Comparison of ENCODE assay signal across 21 cellular contexts in the genomic region with DNA sequence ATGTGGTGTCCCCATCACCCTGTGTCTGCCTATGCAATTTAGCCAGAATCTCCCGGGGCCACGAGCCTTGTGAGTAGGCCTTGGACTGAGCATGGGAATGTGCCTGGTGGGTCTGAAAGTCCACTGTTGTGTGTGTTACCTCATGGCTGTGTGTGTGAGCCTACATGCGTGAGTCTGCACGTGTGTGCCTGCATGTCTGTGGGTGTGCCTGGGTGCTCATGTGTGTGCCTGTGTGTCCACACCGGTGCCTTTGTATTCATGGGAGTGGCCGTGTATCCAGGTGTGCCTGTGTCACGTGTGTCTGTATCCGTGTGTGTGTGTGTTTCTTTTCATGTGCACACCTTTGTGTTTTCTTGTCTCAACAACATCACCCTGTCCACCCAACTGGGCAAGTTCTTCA. TPM values are rescaled to one million over a fixed set of nuclear protein-coding genes. Genes with fewer than 3 reads are reported as not detected.
"Had no signal": no experiment of that assay in that cellular context is flagged by ENCODE, and none has a peak within 500 bp of the region (broad histone marks: within the 10 kb centered on the region; RNA-seq: fewer than 3 reads in every experiment).

No MANE protein-coding gene starts in this region.

- H3K4me3 Mint-ChIP-seq: activated naive CD4-positive, alpha-beta T cell treated with anti-CD3 and anti-CD28 coated beads for 36 hours; activated T-cell treated with anti-CD3 and anti-CD28 coated beads, Interleukin-2, amount 50 U/mL, for 24 hours; activated T-helper 17 cell treated with anti-CD3 and anti-CD28 coated beads, Interleukin-2, amount 50 U/mL, for 72 hours; stimulated activated naive CD8-positive, alpha-beta T cell treated with anti-CD3 and anti-CD28 coated beads, Interleukin-15, Interleukin-2, amounts not matched to agents 100 ng/mL and 50 ng/mL, for 24 hours had no signal

- H3K4me1 Mint-ChIP-seq: activated T-helper 17 cell treated with anti-CD3 and anti-CD28 coated beads, Interleukin-2, amount 50 U/mL, for 72 hours had no signal

- H3K4me3 ChIP-seq: left lung, thyroid gland had no signal

- H3K9me3 ChIP-seq: left lung, thyroid gland had no signal

- H3K9me3 Mint-ChIP-seq: activated naive CD4-positive, alpha-beta T cell treated with anti-CD3 and anti-CD28 coated beads for 36 hours; activated T-cell treated with anti-CD3 and anti-CD28 coated beads, Interleukin-2, amount 50 U/mL, for 24 hours; activated T-helper 17 cell treated with anti-CD3 and anti-CD28 coated beads, Interleukin-2, amount 50 U/mL, for 72 hours; stimulated activated naive CD8-positive, alpha-beta T cell treated with anti-CD3 and anti-CD28 coated beads, Interleukin-15, Interleukin-2, amounts not matched to agents 100 ng/mL and 50 ng/mL, for 24 hours had no signal

- DNase-seq: activated CD4-positive, CD25-positive, alpha-beta regulatory T cell treated with anti-CD3 and anti-CD28 coated beads, Interleukin-2, amount 50 U/mL, for 72 hours; activated CD8-positive, alpha-beta memory T cell treated with anti-CD3 and anti-CD28 coated beads for 24 hours; activated naive CD4-positive, alpha-beta T cell treated with anti-CD3 and anti-CD28 coated beads for 36 hours; activated T-cell treated with anti-CD3 and anti-CD28 coated beads, Interleukin-2, amount 50 U/mL, for 24 hours; brain microvascular endothelial cell; caudate nucleus; effector memory CD4-positive, alpha-beta T cell; foreskin melanocyte; left lung; naive thymus-derived CD4-positive, alpha-beta T cell; occipital lobe; retina; stimulated activated CD4-positive, alpha-beta T cell treated with anti-CD3 and anti-CD28 coated beads, Interleukin-12 subunit alpha, Interleukin-12 subunit beta, amount 100 ng/mL, for 4 hours; stimulated activated CD4-positive, alpha-beta T cell treated with anti-CD3 and anti-CD28 coated beads, Interleukin-4, amount 100 ng/mL, for 4 hours; substantia nigra; thyroid gland; WERI-Rb-1 had no signal

- H3K27ac Mint-ChIP-seq: activated naive CD4-positive, alpha-beta T cell treated with anti-CD3 and anti-CD28 coated beads for 36 hours; activated T-cell treated with anti-CD3 and anti-CD28 coated beads, Interleukin-2, amount 50 U/mL, for 24 hours; activated T-helper 17 cell treated with anti-CD3 and anti-CD28 coated beads, Interleukin-2, amount 50 U/mL, for 72 hours; stimulated activated naive CD8-positive, alpha-beta T cell treated with anti-CD3 and anti-CD28 coated beads, Interleukin-15, Interleukin-2, amounts not matched to agents 100 ng/mL and 50 ng/mL, for 24 hours had no signal

- H3K27me3 ChIP-seq: thyroid gland had no signal

- H3K27me3 Mint-ChIP-seq: activated T-cell treated with anti-CD3 and anti-CD28 coated beads, Interleukin-2, amount 50 U/mL, for 24 hours; activated T-helper 17 cell treated with anti-CD3 and anti-CD28 coated beads, Interleukin-2, amount 50 U/mL, for 72 hours; naive thymus-derived CD4-positive, alpha-beta T cell; stimulated activated naive CD8-positive, alpha-beta T cell treated with anti-CD3 and anti-CD28 coated beads, Interleukin-15, Interleukin-2, amounts not matched to agents 100 ng/mL and 50 ng/mL, for 24 hours had no signal

- H3K27ac ChIP-seq: brain microvascular endothelial cell, left lung, thyroid gland, WERI-Rb-1 had no signal

- ATAC-seq: activated T-helper 17 cell treated with anti-CD3 and anti-CD28 coated beads, Interleukin-2, amount 50 U/mL, for 72 hours; esophagus mucosa; left lung; naive thymus-derived CD4-positive, alpha-beta T cell; SK-N-SH treated with all-trans-retinoic acid at 6 μM for 48 hours had no signal

- H3K36me3 ChIP-seq: brain microvascular endothelial cell, left lung, thyroid gland had no signal

RNA-seq across cellular contexts. Expression of a gene that starts 29.1 kb away (rescaled TPM):
- total RNA-seq: activated naive CD4-positive, alpha-beta T cell treated with anti-CD3 and anti-CD28 coated beads for 36 hours had no signal
- polyA plus RNA-seq: naive thymus-derived CD4-positive, alpha-beta T cell had no signal
